In genomic region chr18:43661570-43661969, GRCh38 we compare ENCODE assay signal across 9 cellular contexts.
DNase-seq lines count a peak whose midpoint lies in the region; ATAC-seq and TF ChIP-seq lines count a peak whose summit lies in the region.
"Had no signal": no experiment of that assay in that cellular context is flagged by ENCODE, and none has a peak within 500 bp of the region (broad histone marks: within the 10 kb centered on the region; RNA-seq: fewer than 3 reads in every experiment).

No MANE protein-coding gene starts in this region.

- DNase-seq in AG08396 (ENCODE audit: low spot score) (peak; percentile 13), HT-29 (ENCODE audit: low spot score) (peak; percentile 36), SJSA1 (ENCODE audit: low read depth in 1 of 2, low spot score in 2 of 2) (peak; percentile 51 to 66), iPS DF 19.7 (ENCODE audit: low read depth, low spot score) (peak; percentile 60), NCI-H2196 treated with DMSO at 0.1 percent for 48 hours (lab: John Stamatoyannopoulos, UW; ENCODE audit: unreplicated experiment) (no peak), NOMO-1 (lab: John Stamatoyannopoulos, UW; ENCODE audit: unreplicated experiment in 2 of 2) (no peak), gastrocnemius medialis (no peak)

- intact Hi-C loops in gastrocnemius medialis (cut with DNase I; ENCODE audit: low total_unique reads), result no loop called here

- H3K9me3 ChIP-seq in SJSA1 (replicated peaks) (no peaks in the 10 kb centered on the region), gastrocnemius medialis (no peaks in the 10 kb centered on the region)
- H3K9me3 ChIP-seq: thoracic aorta had no signal

- no peak for TF ChIP-seq CTCF in gastrocnemius medialis (IDR thresholded peaks at IDR 0.05 in 4 of 5, conservative IDR thresholded peaks at IDR 0.05 in 1 of 5)

- H3K27me3 ChIP-seq in SJSA1 (replicated peaks) (no peaks in the 10 kb centered on the region), gastrocnemius medialis (no peaks in the 10 kb centered on the region)

- peak; percentile 70 for ATAC-seq in GM18907 (IDR thresholded peaks at IDR 0.05; ENCODE audit: unreplicated experiment)
- ATAC-seq in gastrocnemius medialis, result no peak

- H3K27ac ChIP-seq in SJSA1 (peak overlapping the region; percentile 88), gastrocnemius medialis (no peak overlapping the region)
- H3K27ac ChIP-seq: thoracic aorta had no signal

- TF ChIP-seq POLR2A in gastrocnemius medialis (IDR thresholded peaks at IDR 0.05), result no peak

- no peak overlapping the region for H3K4me3 ChIP-seq in SJSA1
- no peak overlapping the region for H3K4me3 ChIP-seq in gastrocnemius medialis
- H3K4me3 ChIP-seq: thoracic aorta had no signal

- in situ Hi-C loops in gastrocnemius medialis (cut with MboI; ENCODE audit: low sequenced_read_pairs in 4 of 4), result loop anchor here in 1 of 4 donors (25.0 kb wide), 1 partner anchor 99 kb away; no protein-coding TSS in a partner anchor

- no peaks in the 10 kb centered on the region for H3K36me3 ChIP-seq in SJSA1
- H3K36me3 ChIP-seq in gastrocnemius medialis, result no peaks in the 10 kb centered on the region
- H3K36me3 ChIP-seq: thoracic aorta had no signal

- peaks cover 41% of the 10 kb centered on the region for H3K4me1 ChIP-seq in SJSA1 (replicated peaks)
- peaks cover 0 to 7% of the 10 kb centered on the region in 2 donors for H3K4me1 ChIP-seq in gastrocnemius medialis

Comparison
In these comparisons a context has a peak if more than half of its experiments do, and no peak if none do; other contexts are left out.
1. DNase-seq: peak in AG08396 (single experiment), HT-29 (single experiment), SJSA1 (2 of 2) and iPS DF 19.7 (single experiment); none in NCI-H2196 treated with DMSO at 0.1 percent for 48 hours (single experiment), NOMO-1 (0 of 2) and gastrocnemius medialis (0 of 2).